8 cellular contexts compared by ENCODE assay signal in genomic region chr19:55406869-55407624, GRCh38. TPM values are rescaled to one million over a fixed set of nuclear protein-coding genes. Genes with fewer than 3 reads are reported as not detected.
DNase-seq lines count a peak whose midpoint lies in the region; ATAC-seq lines count a peak whose summit lies in the region.

No MANE protein-coding gene starts in this region.

- peak in 2 of 3 donors; percentile 28 to 43 for DNase-seq in CD4-positive, CD25-positive, alpha-beta regulatory T cell
- DNase-seq in Karpas-422 = peak; percentile 75
- DNase-seq in amniotic epithelial cell (ENCODE audit: low read depth) = peak; percentile 33
- no peak for DNase-seq in iPS DF 6.9 (ENCODE audit: low read depth, low spot score)
- DNase-seq in inferior parietal cortex (ENCODE audit: extremely low spot score) = no peak

- no peaks in the 10 kb centered on the region for H3K27me3 ChIP-seq in CD4-positive, CD25-positive, alpha-beta regulatory T cell (ENCODE audit: control insufficient read depth, insufficient read depth, low read length)
- H3K27me3 ChIP-seq in Karpas-422 (ENCODE audit: low read length) = no peaks in the 10 kb centered on the region
- H3K27me3 ChIP-seq in iPS DF 6.9 (ENCODE audit: control insufficient read depth, insufficient read depth, low read length) = no peaks in the 10 kb centered on the region
- H3K27me3 ChIP-seq in skeletal muscle tissue (ENCODE audit: control insufficient read depth in 3 of 3, insufficient read depth in 3 of 3, low read length in 3 of 3) = peaks cover 0 to 5% (median 0%) of the 10 kb centered on the region in 3 donors

- peaks cover 45% of the 10 kb centered on the region for H4K20me1 ChIP-seq in Karpas-422 (ENCODE audit: insufficient read depth, low read depth, low read length)

- no peak overlapping the region for H2AFZ ChIP-seq in Karpas-422 (ENCODE audit: low read length)

- peaks cover 9 to 33% (median 27%) of the 10 kb centered on the region in 4 donors for H3K4me1 Mint-ChIP-seq in CD4-positive, CD25-positive, alpha-beta regulatory T cell

- peaks cover 20% of the 10 kb centered on the region for H3K36me3 Mint-ChIP-seq in CD4-positive, CD25-positive, alpha-beta regulatory T cell

- H3K4me3 Mint-ChIP-seq in CD4-positive, CD25-positive, alpha-beta regulatory T cell = peak overlapping the region; percentile 84 to 90 (median 88)

- peaks cover 15% of the 10 kb centered on the region for H3K36me3 ChIP-seq in CD4-positive, CD25-positive, alpha-beta regulatory T cell (ENCODE audit: control insufficient read depth, insufficient read depth, low read length)
- H3K36me3 ChIP-seq in Karpas-422 (ENCODE audit: insufficient read depth, low read length) (peaks cover 46% of the 10 kb centered on the region), iPS DF 6.9 (ENCODE audit: control insufficient read depth, insufficient read depth, low read length) (peaks cover 21% of the 10 kb centered on the region), skeletal muscle tissue (ENCODE audit: control insufficient read depth in 3 of 3, insufficient read depth in 3 of 3, low read length in 3 of 3) (peaks cover 5 to 17% (median 8%) of the 10 kb centered on the region in 3 donors)

- peak overlapping the region; percentile 35 for H3K4me3 ChIP-seq in CD4-positive, CD25-positive, alpha-beta regulatory T cell (ENCODE audit: low read depth, low read length)
- peak overlapping the region; percentile 99 for H3K4me3 ChIP-seq in Karpas-422 (ENCODE audit: low read length)
- peak overlapping the region; percentile 85 for H3K4me3 ChIP-seq in iPS DF 6.9 (ENCODE audit: low read length)
- peak overlapping the region; percentile 60 to 79 (median 75) for H3K4me3 ChIP-seq in skeletal muscle tissue (ENCODE audit: low read length in 3 of 3)

- H3K79me2 ChIP-seq in Karpas-422 (ENCODE audit: low read length) = peaks cover 21% of the 10 kb centered on the region

- no CpG with 5 or more reads among the region's 41 CpGs for WGBS in iPS DF 6.9 (ENCODE audit: insufficient coverage, insufficient read length)

- H3K27ac ChIP-seq in CD4-positive, CD25-positive, alpha-beta regulatory T cell (ENCODE audit: insufficient read depth, low read length, poor library complexity, severe bottlenecking) = peak overlapping the region; percentile 100
- H3K27ac ChIP-seq in Karpas-422 (ENCODE audit: low read length) (peak overlapping the region; percentile 79), iPS DF 6.9 (ENCODE audit: low read length) (no peak overlapping the region), skeletal muscle tissue (ENCODE audit: low read depth, low read length) (peak overlapping the region; percentile 93)

- H3K9me2 ChIP-seq in Karpas-422 (replicated peaks; ENCODE audit: insufficient read depth, low read length) = no peaks in the 10 kb centered on the region

- peaks cover 24% of the 10 kb centered on the region for H3K4me1 ChIP-seq in CD4-positive, CD25-positive, alpha-beta regulatory T cell (ENCODE audit: control insufficient read depth, insufficient read depth, low read length, poor library complexity, severe bottlenecking)
- H3K4me1 ChIP-seq in Karpas-422 (ENCODE audit: low read length) (peaks cover 28% of the 10 kb centered on the region), iPS DF 6.9 (ENCODE audit: control insufficient read depth, insufficient read depth, low read length) (peaks cover 9% of the 10 kb centered on the region; the same call in 1 of the 2 replicates), skeletal muscle tissue (ENCODE audit: control insufficient read depth in 3 of 3, insufficient read depth in 3 of 3, low read length in 3 of 3) (peaks cover 11 to 15% (median 15%) of the 10 kb centered on the region in 3 donors)

- peak overlapping the region; percentile 52 to 99 (median 76) for H3K27ac Mint-ChIP-seq in CD4-positive, CD25-positive, alpha-beta regulatory T cell

- peaks cover 9% of the 10 kb centered on the region for H3K27me3 Mint-ChIP-seq in CD4-positive, CD25-positive, alpha-beta regulatory T cell

- H3K9me3 ChIP-seq in CD4-positive, CD25-positive, alpha-beta regulatory T cell (ENCODE audit: control insufficient read depth in 2 of 2, low read length in 2 of 2) = peaks cover 2 to 7% of the 10 kb centered on the region in 2 experiments
- H3K9me3 ChIP-seq in Karpas-422 (ENCODE audit: low read length) (no peaks in the 10 kb centered on the region; the same call in 1 of the 2 replicates), iPS DF 6.9 (ENCODE audit: control insufficient read depth, insufficient read depth, low read length) (no peaks in the 10 kb centered on the region), skeletal muscle tissue (ENCODE audit: control insufficient read depth in 3 of 3, low read length in 3 of 3) (no peaks in the 10 kb centered on the region)

- peak in 1 of 2 donors; percentile 0 for ATAC-seq in CD4-positive, CD25-positive, alpha-beta regulatory T cell (ENCODE audit: low read depth in 2 of 2)
- ATAC-seq in GM19397 (IDR thresholded peaks at IDR 0.05; ENCODE audit: unreplicated experiment) (peak; percentile 27), HG03442 (IDR thresholded peaks at IDR 0.05; ENCODE audit: unreplicated experiment) (no peak)

- peak overlapping the region; percentile 100 for H3K9ac ChIP-seq in Karpas-422 (ENCODE audit: low read length)
- peak overlapping the region; percentile 70 to 82 (median 75) for H3K9ac ChIP-seq in skeletal muscle tissue (ENCODE audit: low read depth in 1 of 3, low read length in 3 of 3)

- H3K4me2 ChIP-seq in Karpas-422 (ENCODE audit: low read depth, low read length, poor library complexity, severe bottlenecking) = peak overlapping the region; percentile 98

- H3K9me3 Mint-ChIP-seq in CD4-positive, CD25-positive, alpha-beta regulatory T cell = peaks cover 0 to 8% (median 5%) of the 10 kb centered on the region in 7 donors

RNA-seq across cellular contexts. Expression of gene UBE2S, which starts 0.5 kb away (rescaled TPM):
- total RNA-seq in CD4-positive, CD25-positive, alpha-beta regulatory T cell = 92.9 TPM
- polyA plus RNA-seq in CD4-positive, CD25-positive, alpha-beta regulatory T cell = 10 to 100 TPM; 24.9 to 38.8 (median 33.2) TPM
- total RNA-seq in Karpas-422 (2014; rRNA removed; shearing (Covaris generic); ENCODE audit: low replicate concordance) = 291 and 1,094 TPM in 2 replicates
- 11.0 TPM for total RNA-seq in skeletal muscle tissue

RNA-seq across cellular contexts. Expression of gene RPL28, which starts 21.3 kb away (rescaled TPM):
- 2,934 TPM for total RNA-seq in CD4-positive, CD25-positive, alpha-beta regulatory T cell
- polyA plus RNA-seq in CD4-positive, CD25-positive, alpha-beta regulatory T cell = 100 to 1,000 TPM; 527 to 727 (median 674) TPM
- 959 and 1,311 TPM in 2 replicates for total RNA-seq in Karpas-422 (2014; rRNA removed; shearing (Covaris generic); ENCODE audit: low replicate concordance)
- 229 TPM for total RNA-seq in skeletal muscle tissue

RNA-seq across cellular contexts. Expression of gene TMEM238, which starts 23.0 kb away (rescaled TPM):
- total RNA-seq in CD4-positive, CD25-positive, alpha-beta regulatory T cell = 15.9 TPM
- 1 to 10 TPM in 2 of 4 donors, under 1 TPM in 2; 0.42 to 1.3 (median 0.79) TPM for polyA plus RNA-seq in CD4-positive, CD25-positive, alpha-beta regulatory T cell
- 0.89 and 8.0 TPM in 2 replicates for total RNA-seq in Karpas-422 (2014; rRNA removed; shearing (Covaris generic); ENCODE audit: low replicate concordance)
- not detected for total RNA-seq in skeletal muscle tissue

RNA-seq across cellular contexts. Expression of gene TMEM190, which starts 30.4 kb away (rescaled TPM):
- total RNA-seq in CD4-positive, CD25-positive, alpha-beta regulatory T cell = not detected
- not detected for polyA plus RNA-seq in CD4-positive, CD25-positive, alpha-beta regulatory T cell
- not detected in 2 replicates for total RNA-seq in Karpas-422 (2014; rRNA removed; shearing (Covaris generic); ENCODE audit: low replicate concordance)
- not detected for total RNA-seq in skeletal muscle tissue

RNA-seq across cellular contexts. Expression of gene SHISA7, which starts 36.1 kb away (rescaled TPM):
- total RNA-seq in CD4-positive, CD25-positive, alpha-beta regulatory T cell = not detected
- polyA plus RNA-seq in CD4-positive, CD25-positive, alpha-beta regulatory T cell = not detected
- total RNA-seq in Karpas-422 (2014; rRNA removed; shearing (Covaris generic); ENCODE audit: low replicate concordance) = not detected in 2 replicates
- not detected for total RNA-seq in skeletal muscle tissue

Comparison
In these comparisons a context has a peak if more than half of its experiments do, and no peak if none do; other contexts are left out.
1. DNase-seq: peak in CD4-positive, CD25-positive, alpha-beta regulatory T cell (2 of 3), Karpas-422 (single experiment) and amniotic epithelial cell (single experiment); none in iPS DF 6.9 (single experiment) and inferior parietal cortex (single experiment).
2. H3K4me3 ChIP-seq: peak in every context shown above with its lines; median percentile 99 in Karpas-422; 85 in iPS DF 6.9; 75 in skeletal muscle tissue; 35 in CD4-positive, CD25-positive, alpha-beta regulatory T cell.